In genomic region chr11:58276151-58276550, GRCh38 we compare ENCODE assay signal across 27 cellular contexts. TPM values are rescaled to one million over a fixed set of nuclear protein-coding genes. Genes with fewer than 3 reads are reported as not detected.
"Had no signal": no experiment of that assay in that cellular context is flagged by ENCODE, and none has a peak within 500 bp of the region (broad histone marks: within the 10 kb centered on the region; RNA-seq: fewer than 3 reads in every experiment).

No MANE protein-coding gene starts in this region.

- ATAC-seq: left cardiac atrium; left ventricle myocardium superior; naive thymus-derived CD8-positive, alpha-beta T cell had no signal

- H3K27ac ChIP-seq: dorsolateral prefrontal cortex, esophagus squamous epithelium, neutrophil, ovary, right atrium auricular region, sigmoid colon, stomach, thoracic aorta, transverse colon had no signal

- H3K4me3 ChIP-seq: dorsolateral prefrontal cortex, esophagus squamous epithelium, lung, ovary, right atrium auricular region, sigmoid colon, stomach, thoracic aorta, transverse colon had no signal

- DNase-seq: cortex of kidney; dorsolateral prefrontal cortex; effector CD8-positive, alpha-beta T cell; esophagus squamous epithelium; foreskin fibroblast; immature natural killer cell; kidney; left cardiac atrium; left ventricle myocardium superior; mesenchymal stem cell; naive thymus-derived CD8-positive, alpha-beta T cell; ovary; sigmoid colon; small intestine; stimulated activated CD4-positive, alpha-beta T cell treated with anti-CD3 and anti-CD28 coated beads, Interleukin-12 subunit alpha, Interleukin-12 subunit beta, amount 100 ng/mL, for 4 hours; stimulated activated naive CD4-positive, alpha-beta T cell; stomach; substantia nigra; transverse colon had no signal

- H3K4me1 ChIP-seq: esophagus squamous epithelium, right atrium auricular region, sigmoid colon, stomach had no signal

- H3K36me3 ChIP-seq: esophagus squamous epithelium, neutrophil, ovary, right atrium auricular region, sigmoid colon, stomach, thoracic aorta, transverse colon had no signal

- H3K9me3 ChIP-seq: esophagus squamous epithelium, neutrophil, ovary, sigmoid colon, thoracic aorta, transverse colon had no signal

- H3K27me3 ChIP-seq: dorsolateral prefrontal cortex, esophagus squamous epithelium, neutrophil, ovary, right atrium auricular region, sigmoid colon, stomach, transverse colon had no signal

RNA-seq across cellular contexts. Expression of gene OR10W1, which starts 8.1 kb away (rescaled TPM):
- total RNA-seq: dorsolateral prefrontal cortex; epithelial cell of proximal tubule; esophagus squamous epithelium; kidney; left cardiac atrium; left ventricle myocardium superior; naive thymus-derived CD8-positive, alpha-beta T cell; ovary; posterior vena cava; right atrium auricular region; sigmoid colon; stomach; thoracic aorta; transverse colon; ureter had no signal
- polyA plus RNA-seq: immature natural killer cell, lung, neural cell, ovary, sigmoid colon, small intestine, stomach had no signal

RNA-seq across cellular contexts. Expression of gene OR10Q1, which starts 47.4 kb away (rescaled TPM):
- total RNA-seq: dorsolateral prefrontal cortex; epithelial cell of proximal tubule; esophagus squamous epithelium; kidney; left cardiac atrium; left ventricle myocardium superior; lung; naive thymus-derived CD8-positive, alpha-beta T cell; ovary; posterior vena cava; right atrium auricular region; sigmoid colon; stomach; thoracic aorta; transverse colon; ureter had no signal
- polyA plus RNA-seq: immature natural killer cell; naive thymus-derived CD8-positive, alpha-beta T cell; neural cell; ovary; sigmoid colon; stomach had no signal
